Comparison of ENCODE assay signal across 1 cellular context in the genomic region with DNA sequence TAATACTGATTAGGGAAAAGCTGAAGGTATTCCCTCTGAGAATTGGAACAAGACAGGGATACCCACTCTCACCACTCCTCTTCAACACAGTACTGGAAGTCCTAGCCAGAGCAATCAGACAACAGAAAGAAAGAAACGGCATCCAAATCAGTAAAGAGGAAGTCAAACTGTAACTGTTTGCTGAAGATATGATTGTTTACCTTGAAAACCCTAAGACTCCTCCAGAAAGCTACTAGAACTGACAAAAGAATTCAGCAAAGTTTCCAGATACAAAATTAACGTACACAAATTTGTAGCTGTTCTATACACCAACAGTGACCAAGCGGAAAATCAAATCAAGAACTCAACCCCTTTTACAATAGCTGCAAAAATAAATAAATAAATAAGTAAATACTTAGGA.
TF ChIP-seq lines count a peak whose summit lies in the region.

No MANE protein-coding gene starts in this region.

TF ChIP-seq in K562, 482 proteins besides CTCF, POLR2A, EP300 and RAD21 (continued from another document and continues in another):
- TF ChIP-seq ZNF311 (CRISPR knock-in tag; IDR thresholded peaks at IDR 0.05): no peak
- no peak for TF ChIP-seq ZNF507 (tag; conservative IDR thresholded peaks at IDR 0.05)
- TF ChIP-seq BMI1 (IDR thresholded peaks at IDR 0.05; ENCODE audit: low read length): no peak
- 0 out of 2 replicates have a peak, but pooled peaks have one; percentile 25 for TF ChIP-seq ZEB2 (IDR thresholded peaks at IDR 0.05)
- TF ChIP-seq ZNF282 (CRISPR knock-in tag; IDR thresholded peaks at IDR 0.05): no peak
- no peak for TF ChIP-seq PCBP1 (IDR thresholded peaks at IDR 0.05; ENCODE audit: low read depth, low read length, poor library complexity, severe bottlenecking)
- TF ChIP-seq, protein P1, sequence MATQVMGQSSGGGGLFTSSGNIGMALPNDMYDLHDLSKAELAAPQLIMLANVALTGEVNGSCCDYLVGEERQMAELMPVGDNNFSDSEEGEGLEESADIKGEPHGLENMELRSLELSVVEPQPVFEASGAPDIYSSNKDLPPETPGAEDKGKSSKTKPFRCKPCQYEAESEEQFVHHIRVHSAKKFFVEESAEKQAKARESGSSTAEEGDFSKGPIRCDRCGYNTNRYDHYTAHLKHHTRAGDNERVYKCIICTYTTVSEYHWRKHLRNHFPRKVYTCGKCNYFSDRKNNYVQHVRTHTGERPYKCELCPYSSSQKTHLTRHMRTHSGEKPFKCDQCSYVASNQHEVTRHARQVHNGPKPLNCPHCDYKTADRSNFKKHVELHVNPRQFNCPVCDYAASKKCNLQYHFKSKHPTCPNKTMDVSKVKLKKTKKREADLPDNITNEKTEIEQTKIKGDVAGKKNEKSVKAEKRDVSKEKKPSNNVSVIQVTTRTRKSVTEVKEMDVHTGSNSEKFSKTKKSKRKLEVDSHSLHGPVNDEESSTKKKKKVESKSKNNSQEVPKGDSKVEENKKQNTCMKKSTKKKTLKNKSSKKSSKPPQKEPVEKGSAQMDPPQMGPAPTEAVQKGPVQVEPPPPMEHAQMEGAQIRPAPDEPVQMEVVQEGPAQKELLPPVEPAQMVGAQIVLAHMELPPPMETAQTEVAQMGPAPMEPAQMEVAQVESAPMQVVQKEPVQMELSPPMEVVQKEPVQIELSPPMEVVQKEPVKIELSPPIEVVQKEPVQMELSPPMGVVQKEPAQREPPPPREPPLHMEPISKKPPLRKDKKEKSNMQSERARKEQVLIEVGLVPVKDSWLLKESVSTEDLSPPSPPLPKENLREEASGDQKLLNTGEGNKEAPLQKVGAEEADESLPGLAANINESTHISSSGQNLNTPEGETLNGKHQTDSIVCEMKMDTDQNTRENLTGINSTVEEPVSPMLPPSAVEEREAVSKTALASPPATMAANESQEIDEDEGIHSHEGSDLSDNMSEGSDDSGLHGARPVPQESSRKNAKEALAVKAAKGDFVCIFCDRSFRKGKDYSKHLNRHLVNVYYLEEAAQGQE (CRISPR knock-in tag; IDR thresholded peaks at IDR 0.05; ENCODE audit: low read depth): no peak
- TF ChIP-seq ZNF644 (tag; IDR thresholded peaks at IDR 0.05; ENCODE audit: low read depth): no peak
- peak; percentile 35 for TF ChIP-seq NFE2 (IDR thresholded peaks at IDR 0.05; ENCODE audit: low read depth)
- no peak for TF ChIP-seq JUNB (CRISPR knock-in tag; conservative IDR thresholded peaks at IDR 0.05)
- TF ChIP-seq, protein P2, sequence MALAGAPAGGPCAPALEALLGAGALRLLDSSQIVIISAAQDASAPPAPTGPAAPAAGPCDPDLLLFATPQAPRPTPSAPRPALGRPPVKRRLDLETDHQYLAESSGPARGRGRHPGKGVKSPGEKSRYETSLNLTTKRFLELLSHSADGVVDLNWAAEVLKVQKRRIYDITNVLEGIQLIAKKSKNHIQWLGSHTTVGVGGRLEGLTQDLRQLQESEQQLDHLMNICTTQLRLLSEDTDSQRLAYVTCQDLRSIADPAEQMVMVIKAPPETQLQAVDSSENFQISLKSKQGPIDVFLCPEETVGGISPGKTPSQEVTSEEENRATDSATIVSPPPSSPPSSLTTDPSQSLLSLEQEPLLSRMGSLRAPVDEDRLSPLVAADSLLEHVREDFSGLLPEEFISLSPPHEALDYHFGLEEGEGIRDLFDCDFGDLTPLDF (CRISPR knock-in tag; IDR thresholded peaks at IDR 0.05): no peak
- no peak for TF ChIP-seq TCF7 (IDR thresholded peaks at IDR 0.05; ENCODE audit: borderline replicate concordance)
- TF ChIP-seq DDX20 (tag; IDR thresholded peaks at IDR 0.05; ENCODE audit: low read depth): no peak
- TF ChIP-seq NR2F6 (CRISPR knock-in tag; IDR thresholded peaks at IDR 0.05): no peak
- no peak for TF ChIP-seq ZNF431 (CRISPR knock-in tag; IDR thresholded peaks at IDR 0.05)
- no peak for TF ChIP-seq KAT7 (CRISPR knock-in tag; IDR thresholded peaks at IDR 0.05; ENCODE audit: borderline replicate concordance)
- no peak for TF ChIP-seq CREM (IDR thresholded peaks at IDR 0.05; ENCODE audit: low read depth)
- no peak for TF ChIP-seq ARHGAP35 (IDR thresholded peaks at IDR 0.05; ENCODE audit: partially characterized antibody)
- TF ChIP-seq CBX8 (IDR thresholded peaks at IDR 0.05; ENCODE audit: borderline replicate concordance, extremely low read depth, low read depth, low read length, poor library complexity, severe bottlenecking): no peak
- TF ChIP-seq, protein P3, sequence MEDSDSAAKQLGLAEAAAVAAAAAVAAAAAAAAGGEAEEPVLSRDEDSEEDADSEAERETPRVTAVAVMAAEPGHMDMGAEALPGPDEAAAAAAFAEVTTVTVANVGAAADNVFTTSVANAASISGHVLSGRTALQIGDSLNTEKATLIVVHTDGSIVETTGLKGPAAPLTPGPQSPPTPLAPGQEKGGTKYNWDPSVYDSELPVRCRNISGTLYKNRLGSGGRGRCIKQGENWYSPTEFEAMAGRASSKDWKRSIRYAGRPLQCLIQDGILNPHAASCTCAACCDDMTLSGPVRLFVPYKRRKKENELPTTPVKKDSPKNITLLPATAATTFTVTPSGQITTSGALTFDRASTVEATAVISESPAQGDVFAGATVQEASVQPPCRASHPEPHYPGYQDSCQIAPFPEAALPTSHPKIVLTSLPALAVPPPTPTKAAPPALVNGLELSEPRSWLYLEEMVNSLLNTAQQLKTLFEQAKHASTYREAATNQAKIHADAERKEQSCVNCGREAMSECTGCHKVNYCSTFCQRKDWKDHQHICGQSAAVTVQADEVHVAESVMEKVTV (CRISPR knock-in tag; IDR thresholded peaks at IDR 0.05): no peak
- no peak for TF ChIP-seq NFIC (IDR thresholded peaks at IDR 0.05)
- TF ChIP-seq ZNF707 (CRISPR knock-in tag; conservative IDR thresholded peaks at IDR 0.05): no peak
- no peak for TF ChIP-seq SP1 (CRISPR knock-in tag; IDR thresholded peaks at IDR 0.05)
- TF ChIP-seq, protein P4, sequence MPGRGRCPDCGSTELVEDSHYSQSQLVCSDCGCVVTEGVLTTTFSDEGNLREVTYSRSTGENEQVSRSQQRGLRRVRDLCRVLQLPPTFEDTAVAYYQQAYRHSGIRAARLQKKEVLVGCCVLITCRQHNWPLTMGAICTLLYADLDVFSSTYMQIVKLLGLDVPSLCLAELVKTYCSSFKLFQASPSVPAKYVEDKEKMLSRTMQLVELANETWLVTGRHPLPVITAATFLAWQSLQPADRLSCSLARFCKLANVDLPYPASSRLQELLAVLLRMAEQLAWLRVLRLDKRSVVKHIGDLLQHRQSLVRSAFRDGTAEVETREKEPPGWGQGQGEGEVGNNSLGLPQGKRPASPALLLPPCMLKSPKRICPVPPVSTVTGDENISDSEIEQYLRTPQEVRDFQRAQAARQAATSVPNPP (IDR thresholded peaks at IDR 0.05; ENCODE audit: borderline replicate concordance, insufficient read depth, insufficient read length): no peak
- TF ChIP-seq, protein P5, sequence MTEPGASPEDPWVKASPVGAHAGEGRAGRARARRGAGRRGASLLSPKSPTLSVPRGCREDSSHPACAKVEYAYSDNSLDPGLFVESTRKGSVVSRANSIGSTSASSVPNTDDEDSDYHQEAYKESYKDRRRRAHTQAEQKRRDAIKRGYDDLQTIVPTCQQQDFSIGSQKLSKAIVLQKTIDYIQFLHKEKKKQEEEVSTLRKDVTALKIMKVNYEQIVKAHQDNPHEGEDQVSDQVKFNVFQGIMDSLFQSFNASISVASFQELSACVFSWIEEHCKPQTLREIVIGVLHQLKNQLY (CRISPR knock-in tag; conservative IDR thresholded peaks at IDR 0.05): no peak
- TF ChIP-seq TAF1 (IDR thresholded peaks at IDR 0.05; ENCODE audit: control insufficient read depth, extremely low read depth, insufficient read depth, low read length, severe bottlenecking): no peak
- TF ChIP-seq ZNF324 (CRISPR knock-in tag; IDR thresholded peaks at IDR 0.05): no peak
- no peak for TF ChIP-seq OTX1 (CRISPR knock-in tag; IDR thresholded peaks at IDR 0.05)
- TF ChIP-seq CBFB (CRISPR knock-in tag; IDR thresholded peaks at IDR 0.05): no peak
- no peak for TF ChIP-seq L3MBTL2 (IDR thresholded peaks at IDR 0.05)
- TF ChIP-seq GTF2E2 (tag; IDR thresholded peaks at IDR 0.05): no peak
- no peak for TF ChIP-seq XRCC4 (IDR thresholded peaks at IDR 0.05; ENCODE audit: extremely low read depth, insufficient read depth, insufficient read length)
- TF ChIP-seq CC2D1A (IDR thresholded peaks at IDR 0.05): no peak
- no peak for TF ChIP-seq ZKSCAN1 (IDR thresholded peaks at IDR 0.05; ENCODE audit: low read depth, low read length)
- no peak for TF ChIP-seq E2F3 (CRISPR knock-in tag; IDR thresholded peaks at IDR 0.05)
- TF ChIP-seq, protein P6, sequence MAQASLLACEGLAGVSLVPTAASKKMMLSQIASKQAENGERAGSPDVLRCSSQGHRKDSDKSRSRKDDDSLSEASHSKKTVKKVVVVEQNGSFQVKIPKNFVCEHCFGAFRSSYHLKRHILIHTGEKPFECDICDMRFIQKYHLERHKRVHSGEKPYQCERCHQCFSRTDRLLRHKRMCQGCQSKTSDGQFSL (CRISPR knock-in tag; IDR thresholded peaks at IDR 0.05): no peak
- TF ChIP-seq, protein P6 (tag; IDR thresholded peaks at IDR 0.05): no peak
- no peak for TF ChIP-seq SAFB (IDR thresholded peaks at IDR 0.05; ENCODE audit: borderline replicate concordance, low read depth, low read length)
- no peak for TF ChIP-seq ZNF384 (IDR thresholded peaks at IDR 0.05; ENCODE audit: low read depth, low read length)
- TF ChIP-seq MCM7 (IDR thresholded peaks at IDR 0.05): no peak
- TF ChIP-seq TBL1XR1 (IDR thresholded peaks at IDR 0.05; ENCODE audit: low read length in 2 of 2): no peak
- TF ChIP-seq GABPB1 (CRISPR knock-in tag; IDR thresholded peaks at IDR 0.05): no peak
- peak in 1 of 2 experiments; percentile 99; a peak in 2 of 4 replicates for TF ChIP-seq ARNT (IDR thresholded peaks at IDR 0.05)
- TF ChIP-seq SAFB2 (IDR thresholded peaks at IDR 0.05; ENCODE audit: borderline replicate concordance, low read depth, low read length, severe bottlenecking): no peak
- no peak for TF ChIP-seq MEIS2 (IDR thresholded peaks at IDR 0.05; ENCODE audit: partially characterized antibody)
- TF ChIP-seq, protein P7, sequence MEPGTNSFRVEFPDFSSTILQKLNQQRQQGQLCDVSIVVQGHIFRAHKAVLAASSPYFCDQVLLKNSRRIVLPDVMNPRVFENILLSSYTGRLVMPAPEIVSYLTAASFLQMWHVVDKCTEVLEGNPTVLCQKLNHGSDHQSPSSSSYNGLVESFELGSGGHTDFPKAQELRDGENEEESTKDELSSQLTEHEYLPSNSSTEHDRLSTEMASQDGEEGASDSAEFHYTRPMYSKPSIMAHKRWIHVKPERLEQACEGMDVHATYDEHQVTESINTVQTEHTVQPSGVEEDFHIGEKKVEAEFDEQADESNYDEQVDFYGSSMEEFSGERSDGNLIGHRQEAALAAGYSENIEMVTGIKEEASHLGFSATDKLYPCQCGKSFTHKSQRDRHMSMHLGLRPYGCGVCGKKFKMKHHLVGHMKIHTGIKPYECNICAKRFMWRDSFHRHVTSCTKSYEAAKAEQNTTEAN (CRISPR knock-in tag; IDR thresholded peaks at IDR 0.05): no peak
- TF ChIP-seq CXXC5 (CRISPR knock-in tag; IDR thresholded peaks at IDR 0.05): no peak
- TF ChIP-seq RAD51 (IDR thresholded peaks at IDR 0.05; ENCODE audit: borderline replicate concordance, low read depth): no peak
- TF ChIP-seq SRF (CRISPR knock-in tag; IDR thresholded peaks at IDR 0.05): no peak
- peak; percentile 90 for TF ChIP-seq SOX6 (IDR thresholded peaks at IDR 0.05)
- no peak for TF ChIP-seq SRSF1 (IDR thresholded peaks at IDR 0.05; ENCODE audit: low read depth, low read length)
- TF ChIP-seq GATAD2B (IDR thresholded peaks at IDR 0.05; ENCODE audit: borderline replicate concordance): no peak
- TF ChIP-seq HNRNPK (IDR thresholded peaks at IDR 0.05; ENCODE audit: low read depth, low read length, poor library complexity, severe bottlenecking): no peak
- TF ChIP-seq BCL6 (CRISPR knock-in tag; IDR thresholded peaks at IDR 0.05): no peak
- TF ChIP-seq ZNF766 (CRISPR knock-in tag; conservative IDR thresholded peaks at IDR 0.05): 0 out of 2 replicates have a peak, but pooled peaks have one; percentile 37
- TF ChIP-seq, protein P8, sequence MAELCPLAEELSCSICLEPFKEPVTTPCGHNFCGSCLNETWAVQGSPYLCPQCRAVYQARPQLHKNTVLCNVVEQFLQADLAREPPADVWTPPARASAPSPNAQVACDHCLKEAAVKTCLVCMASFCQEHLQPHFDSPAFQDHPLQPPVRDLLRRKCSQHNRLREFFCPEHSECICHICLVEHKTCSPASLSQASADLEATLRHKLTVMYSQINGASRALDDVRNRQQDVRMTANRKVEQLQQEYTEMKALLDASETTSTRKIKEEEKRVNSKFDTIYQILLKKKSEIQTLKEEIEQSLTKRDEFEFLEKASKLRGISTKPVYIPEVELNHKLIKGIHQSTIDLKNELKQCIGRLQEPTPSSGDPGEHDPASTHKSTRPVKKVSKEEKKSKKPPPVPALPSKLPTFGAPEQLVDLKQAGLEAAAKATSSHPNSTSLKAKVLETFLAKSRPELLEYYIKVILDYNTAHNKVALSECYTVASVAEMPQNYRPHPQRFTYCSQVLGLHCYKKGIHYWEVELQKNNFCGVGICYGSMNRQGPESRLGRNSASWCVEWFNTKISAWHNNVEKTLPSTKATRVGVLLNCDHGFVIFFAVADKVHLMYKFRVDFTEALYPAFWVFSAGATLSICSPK (IDR thresholded peaks at IDR 0.05; ENCODE audit: borderline replicate concordance): no peak
- TF ChIP-seq HNRNPH1 (optimal IDR thresholded peaks at IDR 0.05; ENCODE audit: low read depth, low read length): no peak
